8 cellular contexts compared by ENCODE assay signal in genomic region chr17:45261577-45262515, GRCh38.
DNase-seq lines count a peak whose midpoint lies in the region; ATAC-seq and TF ChIP-seq lines count a peak whose summit lies in the region.

Gene SPATA32, minus strand, starts transcription at chr17:45262094. Its CDS starts 78 bp downstream, at chr17:45262016.

- H3K4me3 ChIP-seq in AG10803 (ENCODE audit: low read length) (peak within 1 kb of the TSS; percentile 63), endocrine pancreas (ENCODE audit: control insufficient read depth, insufficient read depth, low read length) (no peak within 1 kb of the TSS), mucosa of stomach (ENCODE audit: low read length) (peak within 1 kb of the TSS; percentile 51), HAP-1 (no peak within 1 kb of the TSS)

- DNase-seq in AG10803 (ENCODE audit: low read depth) (peak; percentile 17), HAP-1 (ENCODE audit: low spot score in 2 of 2) (no peak)
- DNase-seq in activated CD8-positive, alpha-beta memory T cell treated with anti-CD3 and anti-CD28 coated beads for 24 hours, result peak; percentile 89
- DNase-seq in stimulated activated CD8-positive, alpha-beta memory T cell treated with anti-CD3 and anti-CD28 coated beads, Interleukin-7, amount 100 ng/mL, for 24 hours (ENCODE audit: low read depth), result peak; percentile 41

- TF ChIP-seq CTCF in AG10803 (conservative IDR thresholded peaks at IDR 0.05; ENCODE audit: low read length), result no peak

- peak within 1 kb of the TSS; percentile 15 for H3K9ac ChIP-seq in endocrine pancreas (ENCODE audit: control insufficient read depth, insufficient read depth, low read length)
- H3K9ac ChIP-seq in mucosa of stomach (ENCODE audit: low read length), result peak within 1 kb of the TSS; percentile 68

- no peaks in the 10 kb centered on the region for H3K4me1 ChIP-seq in endocrine pancreas (ENCODE audit: control insufficient read depth, insufficient read depth, low read length)
- peaks cover 23% of the 10 kb centered on the region for H3K4me1 ChIP-seq in mucosa of stomach (ENCODE audit: control insufficient read depth, insufficient read depth, low read length)
- no peaks in the 10 kb centered on the region for H3K4me1 ChIP-seq in HAP-1

- no peaks in the 10 kb centered on the region for H3K9me3 ChIP-seq in endocrine pancreas (ENCODE audit: control insufficient read depth, low read length)
- H3K9me3 ChIP-seq in mucosa of stomach (ENCODE audit: control insufficient read depth, low read length), result no peaks in the 10 kb centered on the region
- no peaks in the 10 kb centered on the region for H3K9me3 ChIP-seq in HAP-1

- in situ Hi-C loops in HAP-1 (cut with MboI; ENCODE audit: low sequenced_read_pairs), result no loop called here

- peak; percentile 44 for ATAC-seq in HG02798 (IDR thresholded peaks at IDR 0.05; ENCODE audit: poor library complexity, unreplicated experiment)
- ATAC-seq in GM19324 (IDR thresholded peaks at IDR 0.05; ENCODE audit: low FRiP score, unreplicated experiment), result no peak

- H3K27me3 ChIP-seq in endocrine pancreas (ENCODE audit: control insufficient read depth, insufficient read depth, low read length) (no peaks in the 10 kb centered on the region), mucosa of stomach (ENCODE audit: control insufficient read depth, insufficient read depth, low read length) (no peaks in the 10 kb centered on the region), HAP-1 (ENCODE audit: low read depth) (no peaks in the 10 kb centered on the region)

- H3K36me3 ChIP-seq in endocrine pancreas (ENCODE audit: control insufficient read depth, insufficient read depth, low read length) (no peaks in the 10 kb centered on the region), mucosa of stomach (ENCODE audit: control insufficient read depth, insufficient read depth, low read length) (peaks cover 20% of the 10 kb centered on the region), HAP-1 (replicated peaks) (peaks cover 12% of the 10 kb centered on the region)

Comparison
In these comparisons a context has a peak if more than half of its experiments do, and no peak if none do; other contexts are left out.
1. DNase-seq: peak in AG10803 (single experiment), activated CD8-positive, alpha-beta memory T cell treated with anti-CD3 and anti-CD28 coated beads for 24 hours (single experiment) and stimulated activated CD8-positive, alpha-beta memory T cell treated with anti-CD3 and anti-CD28 coated beads, Interleukin-7, amount 100 ng/mL, for 24 hours (single experiment); none in HAP-1 (0 of 2).
2. H3K4me3 ChIP-seq: peak in AG10803 (single experiment) and mucosa of stomach (single experiment); none in endocrine pancreas (single experiment) and HAP-1 (single experiment).